Comparison of ENCODE assay signal across 2 cellular contexts in genomic region chr7:67377939-67378862, GRCh38.
TF ChIP-seq lines count a peak whose summit lies in the region.

No MANE protein-coding gene starts in this region.

TF ChIP-seq in HCT116, 20 proteins besides CTCF, POLR2A, EP300 and RAD21 (continued from another document):
- TF ChIP-seq REST (IDR thresholded peaks at IDR 0.05; ENCODE audit: low read depth) (no peak), FOSL1 (IDR thresholded peaks at IDR 0.05; ENCODE audit: low read depth) (no peak), EGR1 (IDR thresholded peaks at IDR 0.05; ENCODE audit: low read depth) (no peak), POLR2AphosphoS5 (IDR thresholded peaks at IDR 0.05; ENCODE audit: low read depth, low read length) (no peak), SP1 (IDR thresholded peaks at IDR 0.05; ENCODE audit: low read depth) (no peak), ZNF274 (IDR thresholded peaks at IDR 0.05; ENCODE audit: low read depth, low read length) (no peak), TCF7L2 (IDR thresholded peaks at IDR 0.05; ENCODE audit: borderline replicate concordance, extremely low read depth, insufficient read depth, insufficient read length) (no peak), ZFX (IDR thresholded peaks at IDR 0.05) (peak; percentile 17; the same call in 1 of the 2 replicates), SIN3A (IDR thresholded peaks at IDR 0.05; ENCODE audit: low read depth) (no peak), ELF1 (IDR thresholded peaks at IDR 0.05; ENCODE audit: borderline replicate concordance, low read depth) (no peak), SRF (IDR thresholded peaks at IDR 0.05; ENCODE audit: low read depth) (no peak), JUND (IDR thresholded peaks at IDR 0.05) (no peak)
- TF ChIP-seq, protein P1, sequence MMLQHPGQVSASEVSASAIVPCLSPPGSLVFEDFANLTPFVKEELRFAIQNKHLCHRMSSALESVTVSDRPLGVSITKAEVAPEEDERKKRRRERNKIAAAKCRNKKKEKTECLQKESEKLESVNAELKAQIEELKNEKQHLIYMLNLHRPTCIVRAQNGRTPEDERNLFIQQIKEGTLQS (IDR thresholded peaks at IDR 0.05), result no peak

TF ChIP-seq in SK-N-SH, 30 proteins besides CTCF, POLR2A, EP300 and RAD21 (continued from another document):
- TF ChIP-seq, protein P2, sequence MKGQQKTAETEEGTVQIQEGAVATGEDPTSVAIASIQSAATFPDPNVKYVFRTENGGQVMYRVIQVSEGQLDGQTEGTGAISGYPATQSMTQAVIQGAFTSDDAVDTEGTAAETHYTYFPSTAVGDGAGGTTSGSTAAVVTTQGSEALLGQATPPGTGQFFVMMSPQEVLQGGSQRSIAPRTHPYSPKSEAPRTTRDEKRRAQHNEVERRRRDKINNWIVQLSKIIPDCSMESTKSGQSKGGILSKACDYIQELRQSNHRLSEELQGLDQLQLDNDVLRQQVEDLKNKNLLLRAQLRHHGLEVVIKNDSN (IDR thresholded peaks at IDR 0.05; ENCODE audit: borderline replicate concordance, low read depth), result peak; percentile 54; the same call in 1 of the 2 replicates
- TF ChIP-seq, protein P3, sequence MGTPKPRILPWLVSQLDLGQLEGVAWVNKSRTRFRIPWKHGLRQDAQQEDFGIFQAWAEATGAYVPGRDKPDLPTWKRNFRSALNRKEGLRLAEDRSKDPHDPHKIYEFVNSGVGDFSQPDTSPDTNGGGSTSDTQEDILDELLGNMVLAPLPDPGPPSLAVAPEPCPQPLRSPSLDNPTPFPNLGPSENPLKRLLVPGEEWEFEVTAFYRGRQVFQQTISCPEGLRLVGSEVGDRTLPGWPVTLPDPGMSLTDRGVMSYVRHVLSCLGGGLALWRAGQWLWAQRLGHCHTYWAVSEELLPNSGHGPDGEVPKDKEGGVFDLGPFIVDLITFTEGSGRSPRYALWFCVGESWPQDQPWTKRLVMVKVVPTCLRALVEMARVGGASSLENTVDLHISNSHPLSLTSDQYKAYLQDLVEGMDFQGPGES (IDR thresholded peaks at IDR 0.05; ENCODE audit: low read depth, low read length), result no peak
- TF ChIP-seq POLR2AphosphoS5 (IDR thresholded peaks at IDR 0.05; ENCODE audit: low read depth, low read length) (no peak), RFX5 (IDR thresholded peaks at IDR 0.05; ENCODE audit: low read length) (peak; percentile 56; the same call in 1 of the 2 replicates), JUND (IDR thresholded peaks at IDR 0.05) (no peak), MXI1 (IDR thresholded peaks at IDR 0.05; ENCODE audit: low read depth, low read length) (peak; percentile 92)
